16 cellular contexts compared by ENCODE assay signal in the genomic region with DNA sequence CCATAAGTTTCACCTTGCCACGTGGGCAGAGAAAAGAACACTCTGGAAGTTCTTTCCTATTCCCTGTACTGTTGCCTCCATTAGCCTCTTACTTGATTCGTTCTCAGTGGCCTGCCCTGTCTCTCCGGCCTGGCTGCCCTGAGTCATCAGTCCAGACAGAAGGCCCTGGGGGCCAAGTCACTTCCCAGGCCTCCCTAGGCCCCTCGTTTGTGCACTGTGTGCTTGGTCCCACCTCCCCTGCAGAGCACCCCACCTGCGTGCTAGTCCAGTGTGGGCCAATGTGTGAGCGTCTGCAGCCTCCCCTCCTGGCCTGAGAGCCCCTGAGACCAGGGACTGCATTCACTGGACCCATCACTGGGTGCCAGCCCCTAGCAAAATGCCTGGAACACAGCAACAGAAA.
DNase-seq lines count a peak whose midpoint lies in the region; FAIRE-seq and TF ChIP-seq lines count a peak whose summit lies in the region.
"Had no signal": no experiment of that assay in that cellular context is flagged by ENCODE, and none has a peak within 500 bp of the region (broad histone marks: within the 10 kb centered on the region; RNA-seq: fewer than 3 reads in every experiment).

No MANE protein-coding gene starts in this region.

- no peak for TF ChIP-seq CTCF in esophagus squamous epithelium (IDR thresholded peaks at IDR 0.05)
- TF ChIP-seq CTCF in neural crest cell (conservative IDR thresholded peaks at IDR 0.05): no peak
- TF ChIP-seq CTCF in transverse colon (IDR thresholded peaks at IDR 0.05): no peak

- no peaks in the 10 kb centered on the region for H3K36me3 ChIP-seq in esophagus squamous epithelium
- no peaks in the 10 kb centered on the region for H3K36me3 ChIP-seq in transverse colon
- H3K36me3 ChIP-seq: heart left ventricle had no signal

- H3K36me3 Mint-ChIP-seq in neural crest cell (ENCODE audit: low read depth): no peaks in the 10 kb centered on the region
- H3K36me3 Mint-ChIP-seq in activated T-cell treated with anti-CD3 and anti-CD28 coated beads, Interleukin-2, amount 50 U/mL, for 24 hours (ENCODE audit: low read depth): no peaks in the 10 kb centered on the region
- H3K36me3 Mint-ChIP-seq: CD8-positive, alpha-beta memory T cell had no signal

- H3K4me3 ChIP-seq in esophagus squamous epithelium: no peak overlapping the region
- H3K4me3 ChIP-seq in transverse colon: no peak overlapping the region
- H3K4me3 ChIP-seq: body of pancreas had no signal

- H3K4me1 Mint-ChIP-seq in neural crest cell: peaks cover 5% of the 10 kb centered on the region
- H3K4me1 Mint-ChIP-seq in activated T-cell treated with anti-CD3 and anti-CD28 coated beads, Interleukin-2, amount 50 U/mL, for 24 hours (ENCODE audit: low read depth): peaks cover 32% of the 10 kb centered on the region

- TF ChIP-seq POLR2A in esophagus squamous epithelium (IDR thresholded peaks at IDR 0.05) (no peak), transverse colon (IDR thresholded peaks at IDR 0.05) (no peak)

- no peak for FAIRE-seq in GM19239 (lab: Jason Lieb, UNC)
- FAIRE-seq: RCC 7860 had no signal

- DNase-seq in M059J (ENCODE audit: low read depth) (peak; percentile 53), esophagus squamous epithelium (lab: John Stamatoyannopoulos, UW) (no peak), neural crest cell (ENCODE audit: low read depth, low spot score) (no peak), transverse colon (no peak), GM19239 (ENCODE audit: insufficient read length, low spot score) (no peak), NCI-H510A (lab: John Stamatoyannopoulos, UW) (no peak)
- no peak for DNase-seq in activated T-cell treated with anti-CD3 and anti-CD28 coated beads, Interleukin-2, amount 50 U/mL, for 24 hours
- DNase-seq: activated CD4-positive, alpha-beta T cell treated with anti-CD3 and anti-CD28 coated beads, Interleukin-2, amount 50 U/mL, for 1 hour; body of pancreas; CD8-positive, alpha-beta memory T cell; effector memory CD8-positive, alpha-beta T cell; NCI-H1436 treated with DMSO at 0.1 percent for 48 hours; T-helper 17 cell had no signal

- H3K27ac Mint-ChIP-seq in neural crest cell (ENCODE audit: unreplicated experiment): peak overlapping the region; percentile 27
- no peak overlapping the region for H3K27ac Mint-ChIP-seq in activated T-cell treated with anti-CD3 and anti-CD28 coated beads, Interleukin-2, amount 50 U/mL, for 24 hours
- H3K27ac Mint-ChIP-seq: activated T-helper 17 cell treated with anti-CD3 and anti-CD28 coated beads, Interleukin-2, amount 50 U/mL, for 72 hours; CD8-positive, alpha-beta memory T cell; effector memory CD8-positive, alpha-beta T cell; T-helper 17 cell had no signal

- peaks cover 8 to 70% (median 17%) of the 10 kb centered on the region in 3 donors for H3K4me1 ChIP-seq in esophagus squamous epithelium
- H3K4me1 ChIP-seq in transverse colon: peaks cover 10 to 26% (median 14%) of the 10 kb centered on the region in 4 donors

- H3K9me3 ChIP-seq in esophagus squamous epithelium (no peaks in the 10 kb centered on the region), transverse colon (no peaks in the 10 kb centered on the region)
- H3K9me3 ChIP-seq: body of pancreas, heart left ventricle had no signal

- H3K4me3 Mint-ChIP-seq in neural crest cell: no peak overlapping the region
- H3K4me3 Mint-ChIP-seq in activated T-cell treated with anti-CD3 and anti-CD28 coated beads, Interleukin-2, amount 50 U/mL, for 24 hours: no peak overlapping the region
- H3K4me3 Mint-ChIP-seq: activated T-helper 17 cell treated with anti-CD3 and anti-CD28 coated beads, Interleukin-2, amount 50 U/mL, for 72 hours; CD8-positive, alpha-beta memory T cell; effector memory CD8-positive, alpha-beta T cell; T-helper 17 cell had no signal

- intact Hi-C loops in esophagus squamous epithelium (cut with DNase I) (no loop called here), transverse colon (cut with DNase I; ENCODE audit: low total_unique reads) (no loop called here)

- in situ Hi-C loops in transverse colon (cut with MboI; ENCODE audit: low pct_ligation_motif_present in 1 of 4, low pct_unique_long_range_greater_than_20kb in 1 of 4, low sequenced_read_pairs in 3 of 4): no loop called here

- TF ChIP-seq EP300 in transverse colon (IDR thresholded peaks at IDR 0.05; ENCODE audit: low read depth): no peak

- H3K27me3 Mint-ChIP-seq in neural crest cell (ENCODE audit: low read depth): no peaks in the 10 kb centered on the region
- peaks cover 55% of the 10 kb centered on the region for H3K27me3 Mint-ChIP-seq in activated T-cell treated with anti-CD3 and anti-CD28 coated beads, Interleukin-2, amount 50 U/mL, for 24 hours

- H3K27ac ChIP-seq in esophagus squamous epithelium (peak overlapping the region; percentile 54 to 88 (median 80)), transverse colon (peak overlapping the region in 3 of 4 donors; percentile 61 to 74 (median 70))

- H3K27me3 ChIP-seq in esophagus squamous epithelium: no peaks in the 10 kb centered on the region
- H3K27me3 ChIP-seq in transverse colon: no peaks in the 10 kb centered on the region
- H3K27me3 ChIP-seq: body of pancreas, heart left ventricle had no signal

- no peaks in the 10 kb centered on the region for H3K9me3 Mint-ChIP-seq in neural crest cell
- no peaks in the 10 kb centered on the region for H3K9me3 Mint-ChIP-seq in activated T-cell treated with anti-CD3 and anti-CD28 coated beads, Interleukin-2, amount 50 U/mL, for 24 hours
- H3K9me3 Mint-ChIP-seq: CD8-positive, alpha-beta memory T cell; effector memory CD8-positive, alpha-beta T cell had no signal

- 38 to 59% methylated on average over 4 of the region's 6 CpGs for WGBS in esophagus squamous epithelium, 2 donors
- WGBS in transverse colon (ENCODE audit: low coverage in 1 of 2), 2 donors: 76 to 78% methylated on average over 1 to 6 of the region's 6 CpGs
